8 cellular contexts compared by ENCODE assay signal in the genomic region with DNA sequence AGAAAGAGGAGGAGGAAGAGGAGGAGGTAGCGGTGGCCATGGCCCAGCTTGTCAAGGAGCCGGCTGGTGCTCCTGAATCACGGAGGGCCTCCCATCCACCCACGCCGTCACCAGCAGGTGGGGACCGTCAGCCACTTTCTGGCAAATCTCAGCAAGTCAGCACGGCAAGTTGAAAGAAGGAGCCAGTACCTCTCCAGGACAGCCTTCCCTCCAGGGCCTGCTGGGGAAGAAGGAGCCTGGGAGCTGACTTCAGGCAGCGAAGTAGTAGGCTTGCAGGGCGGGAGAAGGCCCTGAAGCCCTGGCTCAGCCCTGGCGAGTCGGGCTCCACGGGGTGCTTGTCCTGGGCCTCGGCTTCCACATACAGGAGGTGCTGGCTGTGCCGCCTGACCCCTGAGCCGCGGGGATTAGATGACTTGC.
DNase-seq lines count a peak whose midpoint lies in the region; ATAC-seq and TF ChIP-seq lines count a peak whose summit lies in the region.

No MANE protein-coding gene starts in this region.

- no peaks in the 10 kb centered on the region for H3K4me1 ChIP-seq in lower lobe of right lung

- DNase-seq in activated CD4-positive, CD25-positive, alpha-beta regulatory T cell (lab: John Stamatoyannopoulos, UW), result peak in 3 of 4 experiments; percentile 9 to 28 (median 24)
- no peak for DNase-seq in activated CD4-positive, CD25-positive, alpha-beta regulatory T cell treated with anti-CD3 and anti-CD28 coated beads, Interleukin-2, amount 50 U/mL, for 72 hours
- peak; percentile 88 for DNase-seq in WERI-Rb-1
- DNase-seq in cerebellar nuclear complex (lab: John Stamatoyannopoulos, UW), result peak; percentile 35 to 74
- DNase-seq in lower lobe of right lung, result peak; percentile 88
- DNase-seq in stimulated activated CD8-positive, alpha-beta memory T cell treated with anti-CD3 and anti-CD28 coated beads, Interleukin-2, amount 100 ng/mL, for 48 hours (ENCODE audit: low read depth in 2 of 2), result peak; percentile 38 to 39
- DNase-seq in HEK293T (ENCODE audit: extremely low spot score), result no peak

- ATAC-seq in lower lobe of right lung (peak; percentile 91 to 93), GM21423 (IDR thresholded peaks at IDR 0.05; ENCODE audit: unreplicated experiment) (no peak)

- peak; percentile 84 for TF ChIP-seq CTCF in WERI-Rb-1 (IDR thresholded peaks at IDR 0.05; ENCODE audit: low read depth, low read length)
- TF ChIP-seq CTCF in lower lobe of right lung (IDR thresholded peaks at IDR 0.05), result peak; percentile 65

- POLR2A ChIA-PET in HEK293T (lab: Yijun Ruan, JAX), result no interaction called here

- CTCF ChIA-PET in HEK293T (lab: Yijun Ruan, JAX), result interaction anchor here (0.6 kb wide), 2 partner anchors 281 to 436 kb away, joined by 3 to 5 read pairs; no protein-coding TSS in a partner anchor

- H3K27me3 ChIP-seq in WERI-Rb-1 (ENCODE audit: insufficient read depth, low read depth, severe bottlenecking), result no peaks in the 10 kb centered on the region
- no peaks in the 10 kb centered on the region for H3K27me3 ChIP-seq in lower lobe of right lung (ENCODE audit: low read depth)

- H3K4me3 ChIP-seq in WERI-Rb-1 (ENCODE audit: low read depth, low read length), result no peak overlapping the region
- no peak overlapping the region for H3K4me3 ChIP-seq in lower lobe of right lung

- intact Hi-C loops in lower lobe of right lung (cut with DNase I), result loop anchor here (10.0 kb wide), 1 partner anchor 284 kb away; no protein-coding TSS in a partner anchor

- H3K9me3 ChIP-seq in WERI-Rb-1 (ENCODE audit: severe bottlenecking) (no peaks in the 10 kb centered on the region), lower lobe of right lung (no peaks in the 10 kb centered on the region)

- H3K27ac ChIP-seq in WERI-Rb-1 (no peak overlapping the region), lower lobe of right lung (no peak overlapping the region)

- no peaks in the 10 kb centered on the region for H3K36me3 ChIP-seq in WERI-Rb-1
- no peaks in the 10 kb centered on the region for H3K36me3 ChIP-seq in lower lobe of right lung

TF ChIP-seq in HEK293T, 16 proteins besides CTCF, POLR2A, EP300 and RAD21:
- TF ChIP-seq SUZ12 (IDR thresholded peaks at IDR 0.05) (no peak), TARDBP (IDR thresholded peaks at IDR 0.05) (no peak), BHLHE40 (IDR thresholded peaks at IDR 0.05; ENCODE audit: borderline replicate concordance) (no peak), CTBP1 (IDR thresholded peaks at IDR 0.05; ENCODE audit: borderline replicate concordance) (no peak), ELF4 (IDR thresholded peaks at IDR 0.05) (no peak), HDGF (IDR thresholded peaks at IDR 0.05; ENCODE audit: borderline replicate concordance) (no peak), SP1 (IDR thresholded peaks at IDR 0.05) (no peak), NFRKB (IDR thresholded peaks at IDR 0.05) (no peak), L3MBTL2 (conservative IDR thresholded peaks at IDR 0.05) (no peak), ARNT (IDR thresholded peaks at IDR 0.05) (no peak), FOXA1 (IDR thresholded peaks at IDR 0.05) (no peak)

Comparison
In these comparisons a context has a peak if more than half of its experiments do, and no peak if none do; other contexts are left out.
1. DNase-seq: peak in activated CD4-positive, CD25-positive, alpha-beta regulatory T cell (3 of 4), WERI-Rb-1 (single experiment), cerebellar nuclear complex (2 of 2), lower lobe of right lung (single experiment) and stimulated activated CD8-positive, alpha-beta memory T cell treated with anti-CD3 and anti-CD28 coated beads, Interleukin-2, amount 100 ng/mL, for 48 hours (2 of 2); none in activated CD4-positive, CD25-positive, alpha-beta regulatory T cell treated with anti-CD3 and anti-CD28 coated beads, Interleukin-2, amount 50 U/mL, for 72 hours (single experiment) and HEK293T (single experiment).